In the genomic region with DNA sequence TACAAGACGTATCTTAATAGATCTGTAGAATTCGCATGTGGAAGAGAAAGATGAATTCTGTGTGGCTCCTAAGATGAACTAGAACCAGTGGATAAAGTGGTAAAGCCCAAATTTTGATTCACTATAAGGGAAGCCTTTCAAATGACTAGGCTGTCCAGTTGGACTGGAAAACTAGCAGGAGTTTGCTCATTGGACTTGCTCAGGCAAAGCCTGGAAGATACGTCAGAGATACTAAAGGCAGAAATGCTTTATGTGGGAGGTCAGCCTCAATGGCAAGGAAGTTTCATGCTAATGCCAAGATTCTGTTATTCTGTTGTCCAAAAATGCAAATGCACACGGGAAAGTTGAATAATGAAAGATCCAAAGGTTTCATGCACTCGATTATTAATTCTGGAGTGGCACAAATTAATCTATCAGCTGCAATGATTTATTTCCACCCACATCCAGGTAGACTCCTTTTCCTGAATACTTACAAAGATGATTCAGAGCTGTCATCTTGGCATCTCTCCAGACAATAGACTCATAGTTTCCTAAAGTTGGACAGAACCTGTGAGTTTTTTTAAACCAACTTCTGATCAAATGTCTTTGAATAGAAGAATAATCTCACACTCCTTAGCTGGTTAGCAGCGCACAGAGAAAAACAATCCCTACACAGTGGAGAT, we compare ENCODE assay signal across 13 cellular contexts. TPM values are rescaled to one million over a fixed set of nuclear protein-coding genes. Genes with fewer than 3 reads are reported as not detected.
A peak's percentile ranks its signal among the peaks of the same experiment; 100 is the strongest.
DNase-seq lines count a peak whose midpoint lies in the region; FAIRE-seq and TF ChIP-seq lines count a peak whose summit lies in the region.
"Had no signal": no experiment of that assay in that cellular context is flagged by ENCODE, and none has a peak within 500 bp of the region (broad histone marks: within the 10 kb centered on the region; RNA-seq: fewer than 3 reads in every experiment).

No MANE protein-coding gene starts in this region.

- TF ChIP-seq POLR2A in Peyer's patch (IDR thresholded peaks at IDR 0.05): no peak

- 83% methylated on average over 6 of the region's 6 CpGs for WGBS in smooth muscle cell (ENCODE audit: low lambda C conversion rate)

- peak overlapping the region; percentile 23 for H3K4me3 Mint-ChIP-seq in astrocyte (ENCODE audit: unreplicated experiment)
- H3K4me3 Mint-ChIP-seq: activated T-cell treated with anti-CD3 and anti-CD28 coated beads, Interleukin-2, amount 50 U/mL, for 24 hours had no signal

- H3K4me1 Mint-ChIP-seq in astrocyte (ENCODE audit: low read depth, unreplicated experiment): peaks cover 26% of the 10 kb centered on the region

- FAIRE-seq in astrocyte (lab: Jason Lieb, UNC): peak; percentile 78

- no peaks in the 10 kb centered on the region for H4K20me1 ChIP-seq in astrocyte (ENCODE audit: insufficient read depth, low read length)
- no peaks in the 10 kb centered on the region for H4K20me1 ChIP-seq in smooth muscle cell (ENCODE audit: low read depth)

- H3K36me3 Mint-ChIP-seq in astrocyte (ENCODE audit: low read depth, unreplicated experiment): no peaks in the 10 kb centered on the region

- H3K27ac ChIP-seq in astrocyte (ENCODE audit: low read depth, low read length) (peak overlapping the region; percentile 44), smooth muscle cell (ENCODE audit: low read depth) (peak overlapping the region; percentile 72), Peyer's patch (no peak overlapping the region)

- peak overlapping the region; percentile 82 for H3K27ac Mint-ChIP-seq in astrocyte (ENCODE audit: unreplicated experiment)
- H3K27ac Mint-ChIP-seq: activated T-cell treated with anti-CD3 and anti-CD28 coated beads, Interleukin-2, amount 50 U/mL, for 24 hours had no signal

- H3K4me2 ChIP-seq in astrocyte (ENCODE audit: low read length): peak overlapping the region; percentile 23
- peak overlapping the region; percentile 67 for H3K4me2 ChIP-seq in smooth muscle cell

- H3K4me3 ChIP-seq in astrocyte (ENCODE audit: insufficient read depth, low read depth, low read length): no peak overlapping the region
- no peak overlapping the region for H3K4me3 ChIP-seq in fibroblast of pulmonary artery (replicated peaks; ENCODE audit: low read depth, low read length)
- H3K4me3 ChIP-seq in smooth muscle cell: no peak overlapping the region
- no peak overlapping the region for H3K4me3 ChIP-seq in Peyer's patch

- no peaks in the 10 kb centered on the region for H3K79me2 ChIP-seq in astrocyte (ENCODE audit: insufficient read depth, low read length)
- H3K79me2 ChIP-seq in smooth muscle cell (ENCODE audit: low read depth): no peaks in the 10 kb centered on the region

- H3K9ac ChIP-seq in astrocyte (ENCODE audit: low read length) (no peak overlapping the region), smooth muscle cell (ENCODE audit: low read depth) (peak overlapping the region; percentile 25)

- DNase-seq in HK-2 (ENCODE audit: unreplicated experiment) (peak; percentile 40), astrocyte (ENCODE audit: low read depth) (peak; percentile 97), fibroblast of pulmonary artery (ENCODE audit: low read depth) (peak; percentile 86), smooth muscle cell (lab: John Stamatoyannopoulos, UW; ENCODE audit: unreplicated experiment) (no peak), Peyer's patch (no peak), NCI-H2029 treated with DMSO at 0.1 percent for 48 hours (lab: John Stamatoyannopoulos, UW) (no peak), NCI-H1417 treated with DMSO at 0.1 percent for 48 hours (lab: John Stamatoyannopoulos, UW) (no peak)
- DNase-seq in stimulated activated CD4-positive, alpha-beta T cell treated with anti-CD3 and anti-CD28 coated beads, Interleukin-4, amount 100 ng/mL, for 1 hour: no peak
- DNase-seq: activated T-cell treated with anti-CD3 and anti-CD28 coated beads, Interleukin-2, amount 50 U/mL, for 24 hours; amygdala; COR-L47; effector memory CD4-positive, alpha-beta T cell; NCI-H526 had no signal

- no peak for TF ChIP-seq CTCF in astrocyte (IDR thresholded peaks at IDR 0.05; ENCODE audit: insufficient read depth, low read depth, low read length)
- TF ChIP-seq CTCF in fibroblast of pulmonary artery (IDR thresholded peaks at IDR 0.05; ENCODE audit: low read length, missing control alignments): no peak
- TF ChIP-seq CTCF in smooth muscle cell (IDR thresholded peaks at IDR 0.05; ENCODE audit: borderline replicate concordance, insufficient read depth, poor library complexity, severe bottlenecking): no peak
- TF ChIP-seq CTCF in Peyer's patch (IDR thresholded peaks at IDR 0.05): no peak

- H3K36me3 ChIP-seq in astrocyte (ENCODE audit: insufficient read depth, low read length) (no peaks in the 10 kb centered on the region), smooth muscle cell (ENCODE audit: low read depth) (no peaks in the 10 kb centered on the region), Peyer's patch (no peaks in the 10 kb centered on the region)

- H3K4me1 ChIP-seq in astrocyte (ENCODE audit: insufficient read depth, low read length) (peaks cover 23% of the 10 kb centered on the region), smooth muscle cell (ENCODE audit: low read depth) (peaks cover 7% of the 10 kb centered on the region), Peyer's patch (no peaks in the 10 kb centered on the region)

- H3K27me3 Mint-ChIP-seq in astrocyte (ENCODE audit: low read depth, unreplicated experiment): no peaks in the 10 kb centered on the region

- H3K9me3 ChIP-seq in astrocyte (ENCODE audit: insufficient read depth, low read depth, low read length) (no peaks in the 10 kb centered on the region), smooth muscle cell (replicated peaks; ENCODE audit: low read depth) (no peaks in the 10 kb centered on the region), Peyer's patch (no peaks in the 10 kb centered on the region)

- H2AFZ ChIP-seq in astrocyte (ENCODE audit: low read depth, low read length) (no peak overlapping the region), smooth muscle cell (ENCODE audit: low read depth) (no peak overlapping the region)

- peaks cover 6% of the 10 kb centered on the region for H3K9me3 Mint-ChIP-seq in astrocyte (ENCODE audit: unreplicated experiment)
- H3K9me3 Mint-ChIP-seq: activated T-cell treated with anti-CD3 and anti-CD28 coated beads, Interleukin-2, amount 50 U/mL, for 24 hours had no signal

- H3K27me3 ChIP-seq in astrocyte (ENCODE audit: insufficient read depth, low read length) (no peaks in the 10 kb centered on the region), smooth muscle cell (ENCODE audit: low read depth) (no peaks in the 10 kb centered on the region), Peyer's patch (no peaks in the 10 kb centered on the region)

- H3F3A ChIP-seq in smooth muscle cell (ENCODE audit: low read depth): no peaks in the 10 kb centered on the region

RNA-seq across cellular contexts. Expression of gene PPP1R3C, which starts 20.5 kb away (rescaled TPM):
- total RNA-seq in astrocyte (3.7 and 4.9 TPM in 2 replicates), smooth muscle cell (31.6 and 42.1 TPM in 2 replicates), Peyer's patch (1 to 10 TPM; 1.1 to 4.1 (median 1.6) TPM)
- 14.4 and 18.2 TPM in 2 replicates for polyA plus RNA-seq in smooth muscle cell

Comparison
In these comparisons a context has a peak if more than half of its experiments do, and no peak if none do; other contexts are left out.
1. DNase-seq: peak in HK-2 (single experiment), astrocyte (single experiment) and fibroblast of pulmonary artery (single experiment); none in smooth muscle cell (single experiment), stimulated activated CD4-positive, alpha-beta T cell treated with anti-CD3 and anti-CD28 coated beads, Interleukin-4, amount 100 ng/mL, for 1 hour (single experiment), Peyer's patch (0 of 3), NCI-H2029 treated with DMSO at 0.1 percent for 48 hours (single experiment) and NCI-H1417 treated with DMSO at 0.1 percent for 48 hours (single experiment).
2. H3K27ac ChIP-seq: peak in astrocyte (single experiment) and smooth muscle cell (single experiment); none in Peyer's patch (0 of 4).